In the genomic region with DNA sequence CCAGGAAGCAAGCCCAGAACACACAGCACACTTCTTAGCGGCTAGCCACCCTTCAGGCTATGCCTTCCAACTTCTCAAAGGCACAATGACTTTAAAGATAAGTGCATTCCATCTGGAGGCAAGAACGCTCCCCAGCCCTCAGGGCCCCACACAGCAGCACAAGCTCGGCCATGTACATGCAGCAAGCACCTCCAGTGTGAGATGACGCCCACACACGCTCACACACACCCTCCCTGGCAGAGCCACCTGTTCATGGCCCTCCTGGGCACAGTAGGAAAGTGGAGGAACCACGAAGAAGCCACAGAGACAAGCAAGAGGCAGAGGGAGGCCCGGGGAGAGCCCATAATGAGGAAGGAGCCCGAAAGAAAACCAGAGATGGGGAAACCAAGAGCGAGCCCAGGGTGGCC, we compare ENCODE assay signal across 8 cellular contexts. TPM values are rescaled to one million over a fixed set of nuclear protein-coding genes. Genes with fewer than 3 reads are reported as not detected.
DNase-seq lines count a peak whose midpoint lies in the region; ATAC-seq and TF ChIP-seq lines count a peak whose summit lies in the region.

No MANE protein-coding gene starts in this region.

- no peak for TF ChIP-seq CTCF in lung (IDR thresholded peaks at IDR 0.05; ENCODE audit: control extremely low read depth, extremely low read depth)

- ATAC-seq in GM18498 (IDR thresholded peaks at IDR 0.05; ENCODE audit: unreplicated experiment) (peak; percentile 28), HG03135 (IDR thresholded peaks at IDR 0.05; ENCODE audit: unreplicated experiment) (peak; percentile 20), lung (ENCODE audit: insufficient read depth, low FRiP score) (peak; percentile 60), HG03095 (IDR thresholded peaks at IDR 0.05; ENCODE audit: unreplicated experiment) (no peak)
- no peak for ATAC-seq in activated T-cell treated with anti-CD3 and anti-CD28 coated beads, Interleukin-2, amount 50 U/mL, for 72 hours (replicated peaks in 1 of 2)

- H3K9me3 Mint-ChIP-seq in activated T-cell treated with anti-CD3 and anti-CD28 coated beads, Interleukin-2, amount 50 U/mL, for 72 hours = no peaks in the 10 kb centered on the region

- DNase-seq in activated T-cell treated with anti-CD3 and anti-CD28 coated beads, Interleukin-2, amount 50 U/mL, for 72 hours = peak; percentile 22 to 40
- DNase-seq in lung (ENCODE audit: low spot score) = peak; percentile 74
- DNase-seq in dedifferentiated amniotic fluid mesenchymal stem cell (ENCODE audit: extremely low spot score) = no peak
- DNase-seq in GF-D8 (lab: John Stamatoyannopoulos, UW) = no peak

- 17 to 48% methylated on average over 9 of the region's 9 CpGs for WGBS in lung, 2 donors
- 41% methylated on average over 9 of the region's 9 CpGs for WGBS in urinary bladder

- H3K4me3 Mint-ChIP-seq in activated T-cell treated with anti-CD3 and anti-CD28 coated beads, Interleukin-2, amount 50 U/mL, for 72 hours = peak overlapping the region; percentile 33 to 64

- H3K27me3 Mint-ChIP-seq in activated T-cell treated with anti-CD3 and anti-CD28 coated beads, Interleukin-2, amount 50 U/mL, for 72 hours (ENCODE audit: low read depth) = no peaks in the 10 kb centered on the region

- peaks cover 0 to 42% of the 10 kb centered on the region in 2 donors for H3K4me1 ChIP-seq in lung (ENCODE audit: control insufficient read depth in 2 of 2, insufficient read depth in 2 of 2, low read length in 2 of 2)
- H3K4me1 ChIP-seq in urinary bladder (ENCODE audit: insufficient read depth) = peaks cover 5% of the 10 kb centered on the region

- H3K4me1 Mint-ChIP-seq in activated T-cell treated with anti-CD3 and anti-CD28 coated beads, Interleukin-2, amount 50 U/mL, for 72 hours (ENCODE audit: low read depth) = peaks cover 56% of the 10 kb centered on the region

- H3K27ac ChIP-seq in lung (ENCODE audit: low read depth in 1 of 2, low read length in 1 of 2) (peak overlapping the region in 1 of 2 donors; percentile 88), urinary bladder (ENCODE audit: low read depth) (peak overlapping the region; percentile 88)

- H3K27ac Mint-ChIP-seq in activated T-cell treated with anti-CD3 and anti-CD28 coated beads, Interleukin-2, amount 50 U/mL, for 72 hours = peak overlapping the region; percentile 66

- H3K4me3 ChIP-seq in lung (no peak overlapping the region), urinary bladder (ENCODE audit: low read depth, low read length) (no peak overlapping the region)

- H3K36me3 Mint-ChIP-seq in activated T-cell treated with anti-CD3 and anti-CD28 coated beads, Interleukin-2, amount 50 U/mL, for 72 hours (ENCODE audit: insufficient read depth in 2 of 2) = no peaks in the 10 kb centered on the region

- no peaks in the 10 kb centered on the region for H3K36me3 ChIP-seq in lung (ENCODE audit: control insufficient read depth in 2 of 2, insufficient read depth in 2 of 2, low read length in 2 of 2)
- H3K36me3 ChIP-seq in urinary bladder (ENCODE audit: insufficient read depth) = no peaks in the 10 kb centered on the region

- H3K27me3 ChIP-seq in lung (ENCODE audit: control insufficient read depth, insufficient read depth) = no peaks in the 10 kb centered on the region

- no peaks in the 10 kb centered on the region for H3K9me3 ChIP-seq in lung (ENCODE audit: control insufficient read depth in 2 of 2, insufficient read depth in 1 of 2, low read length in 1 of 2)

RNA-seq across cellular contexts. Expression of gene BIN1, which starts 21.7 kb away (rescaled TPM):
- total RNA-seq in activated T-cell treated with anti-CD3 and anti-CD28 coated beads, Interleukin-2, amount 50 U/mL, for 72 hours = 100 to 1,000 TPM in 1 of 2 donors, 10 to 100 TPM in 1; 87.3 to 127 TPM
- total RNA-seq in lung (10 to 100 TPM; 36.1 to 41.7 TPM), urinary bladder (72.9 TPM)
- polyA plus RNA-seq in lung (10 to 100 TPM; 28.8 to 36.2 TPM), urinary bladder (149 TPM)

Comparison
In these comparisons a context has a peak if more than half of its experiments do, and no peak if none do; other contexts are left out.
1. ATAC-seq: peak in GM18498 (single experiment), HG03135 (single experiment) and lung (single experiment); none in activated T-cell treated with anti-CD3 and anti-CD28 coated beads, Interleukin-2, amount 50 U/mL, for 72 hours (0 of 2) and HG03095 (single experiment).
2. DNase-seq: peak in activated T-cell treated with anti-CD3 and anti-CD28 coated beads, Interleukin-2, amount 50 U/mL, for 72 hours (2 of 2) and lung (single experiment); none in dedifferentiated amniotic fluid mesenchymal stem cell (single experiment) and GF-D8 (single experiment).